1 cellular context compared by ENCODE assay signal in genomic region chr7:921581-922333, GRCh38.
TF ChIP-seq lines count a peak whose summit lies in the region.

No MANE protein-coding gene starts in this region.

TF ChIP-seq in WTC11, 78 proteins besides CTCF, POLR2A, EP300 and RAD21 (continued from another document):
- no peak for TF ChIP-seq ZMAT4 (CRISPR knock-in tag; IDR thresholded peaks at IDR 0.05)
